In the genomic region with DNA sequence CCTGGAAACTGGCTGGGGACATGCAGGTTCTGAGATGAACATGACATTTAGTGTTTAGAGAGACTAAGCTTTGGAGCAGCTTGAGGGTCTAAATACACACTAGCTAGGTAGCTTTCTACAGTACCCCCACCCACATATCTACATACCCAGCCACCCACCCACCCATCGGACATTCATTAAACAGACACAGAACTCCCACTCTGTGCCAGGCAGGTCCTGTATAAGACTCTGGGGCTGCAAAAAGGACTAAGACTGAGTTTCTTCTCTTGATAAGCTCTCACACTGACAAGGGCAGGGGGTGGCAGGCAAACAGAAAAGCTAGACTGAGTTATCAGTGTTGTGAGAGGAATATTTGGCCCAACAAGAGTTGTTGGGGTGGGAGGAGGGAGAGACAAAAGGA, we compare ENCODE assay signal across 12 cellular contexts. TPM values are rescaled to one million over a fixed set of nuclear protein-coding genes. Genes with fewer than 3 reads are reported as not detected.
DNase-seq lines count a peak whose midpoint lies in the region; ATAC-seq and TF ChIP-seq lines count a peak whose summit lies in the region.
"Had no signal": no experiment of that assay in that cellular context is flagged by ENCODE, and none has a peak within 500 bp of the region (broad histone marks: within the 10 kb centered on the region; RNA-seq: fewer than 3 reads in every experiment).

No MANE protein-coding gene starts in this region.

- H2AFZ ChIP-seq in GM23338, result no peak overlapping the region

- H3K9me3 Mint-ChIP-seq in stimulated activated naive CD8-positive, alpha-beta T cell treated with anti-CD3 and anti-CD28 coated beads, Interleukin-15, Interleukin-2, amounts not matched to agents 100 ng/mL and 50 ng/mL, for 24 hours, result no peaks in the 10 kb centered on the region
- H3K9me3 Mint-ChIP-seq in natural killer cell, result no peaks in the 10 kb centered on the region
- no peaks in the 10 kb centered on the region for H3K9me3 Mint-ChIP-seq in GM23338

- peaks cover 7% of the 10 kb centered on the region; the same call in 1 of the 2 replicates for H3F3A ChIP-seq in GM23338 (replicated peaks; ENCODE audit: low read depth)

- no peaks in the 10 kb centered on the region for H3K9me3 ChIP-seq in vagina

- TF ChIP-seq CTCF in dorsolateral prefrontal cortex (IDR thresholded peaks at IDR 0.05 in 54 of 56, conservative IDR thresholded peaks at IDR 0.05 in 2 of 56; ENCODE audit: low read depth in 1 of 56, partially characterized antibody in 56 of 56), result no peak
- TF ChIP-seq CTCF in natural killer cell (IDR thresholded peaks at IDR 0.05), result no peak
- TF ChIP-seq CTCF in vagina (IDR thresholded peaks at IDR 0.05), result no peak
- TF ChIP-seq CTCF in GM23338 (conservative IDR thresholded peaks at IDR 0.05; ENCODE audit: low read depth in 2 of 2), result no peak

- H3K36me3 ChIP-seq in vagina (no peaks in the 10 kb centered on the region), GM23338 (ENCODE audit: insufficient read depth) (no peaks in the 10 kb centered on the region)

- peak overlapping the region; percentile 94 for H3K27ac Mint-ChIP-seq in stimulated activated naive CD8-positive, alpha-beta T cell treated with anti-CD3 and anti-CD28 coated beads, Interleukin-15, Interleukin-2, amounts not matched to agents 100 ng/mL and 50 ng/mL, for 24 hours
- H3K27ac Mint-ChIP-seq in natural killer cell, result peak overlapping the region; percentile 88 to 99
- no peak overlapping the region for H3K27ac Mint-ChIP-seq in GM23338

- no peak overlapping the region for H3K4me2 ChIP-seq in GM23338

- no peak for TF ChIP-seq POLR2A in vagina (IDR thresholded peaks at IDR 0.05)

- H3K4me3 ChIP-seq in dorsolateral prefrontal cortex, result peak overlapping the region in 6 of 59 donors; percentile 36 to 100 (median 92)
- no peak overlapping the region for H3K4me3 ChIP-seq in vagina
- H3K4me3 ChIP-seq in GM23338, result no peak overlapping the region

- ATAC-seq in stimulated activated naive CD8-positive, alpha-beta T cell treated with anti-CD3 and anti-CD28 coated beads, Interleukin-15, Interleukin-2, amounts not matched to agents 100 U/mL and 50 U/mL, for 24 hours, result no peak
- no peak for ATAC-seq in natural killer cell
- no peak for ATAC-seq in GM23338
- ATAC-seq in HG02623 (IDR thresholded peaks at IDR 0.05; ENCODE audit: unreplicated experiment), result no peak

- peaks cover 63% of the 10 kb centered on the region for H3K36me3 Mint-ChIP-seq in stimulated activated naive CD8-positive, alpha-beta T cell treated with anti-CD3 and anti-CD28 coated beads, Interleukin-15, Interleukin-2, amounts not matched to agents 100 ng/mL and 50 ng/mL, for 24 hours (ENCODE audit: low read depth)
- H3K36me3 Mint-ChIP-seq in natural killer cell (no peaks in the 10 kb centered on the region), GM23338 (ENCODE audit: low read depth) (peaks cover 5% of the 10 kb centered on the region)

- no peaks in the 10 kb centered on the region for H3K9me2 ChIP-seq in GM23338 (ENCODE audit: insufficient read depth)

- H3K4me1 Mint-ChIP-seq in stimulated activated naive CD8-positive, alpha-beta T cell treated with anti-CD3 and anti-CD28 coated beads, Interleukin-15, Interleukin-2, amounts not matched to agents 100 ng/mL and 50 ng/mL, for 24 hours (ENCODE audit: low read depth), result peaks cover 84% of the 10 kb centered on the region
- H3K4me1 Mint-ChIP-seq in natural killer cell, result peaks cover 68 to 78% of the 10 kb centered on the region in 2 donors
- H3K4me1 Mint-ChIP-seq in GM23338, result peaks cover 36% of the 10 kb centered on the region

- DNase-seq in stimulated activated naive CD8-positive, alpha-beta T cell treated with anti-CD3 and anti-CD28 coated beads, Interleukin-15, Interleukin-2, amounts not matched to agents 100 U/mL and 50 U/mL, for 24 hours, result no peak
- DNase-seq in dorsolateral prefrontal cortex (no peak), natural killer cell (no peak), vagina (ENCODE audit: extremely low spot score in 2 of 2) (no peak), NCI-H446 (lab: John Stamatoyannopoulos, UW) (no peak), GM23338 (ENCODE audit: low spot score) (no peak)
- DNase-seq: H7, NCI-H524 treated with DMSO at 0.1 percent for 48 hours, WERI-Rb-1 had no signal

- H3K79me2 ChIP-seq in GM23338 (replicated peaks; ENCODE audit: insufficient read depth), result peaks cover 31% of the 10 kb centered on the region

- H3K27me3 Mint-ChIP-seq in stimulated activated naive CD8-positive, alpha-beta T cell treated with anti-CD3 and anti-CD28 coated beads, Interleukin-15, Interleukin-2, amounts not matched to agents 100 ng/mL and 50 ng/mL, for 24 hours, result no peaks in the 10 kb centered on the region
- H3K27me3 Mint-ChIP-seq in natural killer cell (ENCODE audit: low read depth in 2 of 2) (no peaks in the 10 kb centered on the region), GM23338 (ENCODE audit: insufficient read depth, low read depth, poor library complexity) (peaks cover 12% of the 10 kb centered on the region)

- H3K27ac ChIP-seq in dorsolateral prefrontal cortex (peak overlapping the region; percentile 3 to 100 (median 100)), vagina (peak overlapping the region; percentile 90), GM23338 (ENCODE audit: low read depth) (no peak overlapping the region)
- H3K27ac ChIP-seq: WERI-Rb-1 had no signal

- H3K4me3 Mint-ChIP-seq in stimulated activated naive CD8-positive, alpha-beta T cell treated with anti-CD3 and anti-CD28 coated beads, Interleukin-15, Interleukin-2, amounts not matched to agents 100 ng/mL and 50 ng/mL, for 24 hours, result peak overlapping the region; percentile 86
- H3K4me3 Mint-ChIP-seq in natural killer cell (peak overlapping the region; percentile 82), GM23338 (no peak overlapping the region; the same call in 2 of the 3 replicates)

- H4K20me1 ChIP-seq in GM23338 (replicated peaks; ENCODE audit: insufficient read depth), result peaks cover 8% of the 10 kb centered on the region

- intact Hi-C loops in dorsolateral prefrontal cortex (cut with DNase I), result no loop called here
- intact Hi-C loops in natural killer cell (cut with micrococcal nuclease), result no loop called here
- intact Hi-C loops in vagina (cut with DNase I), result no loop called here

- peaks cover 80% of the 10 kb centered on the region for H3K4me1 ChIP-seq in vagina
- H3K4me1 ChIP-seq in GM23338 (ENCODE audit: insufficient read depth), result peaks cover 18% of the 10 kb centered on the region

- no peaks in the 10 kb centered on the region for H3K27me3 ChIP-seq in dorsolateral prefrontal cortex
- no peaks in the 10 kb centered on the region for H3K27me3 ChIP-seq in vagina
- H3K27me3 ChIP-seq in GM23338 (ENCODE audit: insufficient read depth), result no peaks in the 10 kb centered on the region

TF ChIP-seq in GM23338, 12 proteins besides CTCF, POLR2A, EP300 and RAD21 (continues in another document):
- no peak for TF ChIP-seq POLR2AphosphoS5 (IDR thresholded peaks at IDR 0.05; ENCODE audit: low read depth)
- no peak for TF ChIP-seq EZH2phosphoT487 (IDR thresholded peaks at IDR 0.05; ENCODE audit: unreplicated experiment)
- no peak for TF ChIP-seq ZNF114 (CRISPR knock-in tag; IDR thresholded peaks at IDR 0.05)

RNA-seq across cellular contexts. Expression of gene MAP7D1, which starts 6.7 kb away (rescaled TPM):
- total RNA-seq in dorsolateral prefrontal cortex (100 to 1,000 TPM; 184 to 392 (median 248) TPM), natural killer cell (100 to 1,000 TPM; 213 to 232 (median 230) TPM), vagina (93.8 TPM)
- total RNA-seq in GM23338 (2014; rRNA removed; shearing (Covaris generic)), result 37.4 and 59.8 TPM in 2 replicates
- 13.8 and 14.7 TPM in 2 replicates for polyA plus RNA-seq in GM23338 (2016; fragmentation: Nextera tagmentation; extraction: Ambion mirVana)

RNA-seq across cellular contexts. Expression of gene TRAPPC3, which starts 13.4 kb away (rescaled TPM):
- total RNA-seq in dorsolateral prefrontal cortex (10 to 100 TPM; 41.0 to 81.9 (median 61.8) TPM), natural killer cell (10 to 100 TPM; 28.0 to 34.7 (median 34.3) TPM), vagina (52.1 TPM)
- 55.8 and 55.9 TPM in 2 replicates for total RNA-seq in GM23338 (2014; rRNA removed; shearing (Covaris generic))
- 45.2 and 45.6 TPM in 2 replicates for polyA plus RNA-seq in GM23338 (2016; fragmentation: Nextera tagmentation; extraction: Ambion mirVana)

RNA-seq across cellular contexts. Expression of gene COL8A2, which starts 37.7 kb away (rescaled TPM):
- total RNA-seq in dorsolateral prefrontal cortex, result 1 to 10 TPM in 92 of 120 experiments, under 1 TPM in 28; 0.33 to 4.9 (median 1.3) TPM
- under 1 TPM; 0.09 to 0.20 (median 0.14) TPM for total RNA-seq in natural killer cell
- 6.4 TPM for total RNA-seq in vagina
- 4.9 and 5.0 TPM in 2 replicates for total RNA-seq in GM23338 (2014; rRNA removed; shearing (Covaris generic))
- 0.77 and 0.95 TPM in 2 replicates for polyA plus RNA-seq in GM23338 (2016; fragmentation: Nextera tagmentation; extraction: Ambion mirVana)
- total RNA-seq: HT-29 had no signal
